In genomic region chr1:25568834-25569598, GRCh38 we compare ENCODE assay signal across 8 cellular contexts. TPM values are rescaled to one million over a fixed set of nuclear protein-coding genes. Genes with fewer than 3 reads are reported as not detected.
DNase-seq lines count a peak whose midpoint lies in the region; ATAC-seq and TF ChIP-seq lines count a peak whose summit lies in the region.

No MANE protein-coding gene starts in this region.

- H4K20me1 ChIP-seq in MM.1S (ENCODE audit: insufficient read depth, low read length) = no peaks in the 10 kb centered on the region; the same call in 1 of the 2 replicates

- H3K79me2 ChIP-seq in MM.1S (ENCODE audit: low read length) = peaks cover 12% of the 10 kb centered on the region

- peak overlapping the region; percentile 29 to 57 for H2BK12ac ChIP-seq in mesenchymal stem cell (ENCODE audit: low read length in 2 of 2)

- no peak overlapping the region for H2BK120ac ChIP-seq in mesenchymal stem cell (ENCODE audit: low read depth, low read length)

- H2BK15ac ChIP-seq in mesenchymal stem cell (ENCODE audit: low read depth, poor library complexity, severe bottlenecking) = peak overlapping the region; percentile 82

- H3K9ac ChIP-seq in mesenchymal stem cell (ENCODE audit: low read length) (peak overlapping the region; percentile 71), MM.1S (ENCODE audit: low read length) (no peak overlapping the region)

- H3F3A ChIP-seq in MM.1S (ENCODE audit: insufficient read depth, low read length) = peaks cover 5% of the 10 kb centered on the region; the same call in 1 of the 2 replicates

- peak overlapping the region; percentile 34 to 67 for H3K18ac ChIP-seq in mesenchymal stem cell (ENCODE audit: low read depth in 1 of 2, low read length in 2 of 2)

- H3K4me3 ChIP-seq in mesenchymal stem cell (ENCODE audit: insufficient read depth in 1 of 2, low read depth in 1 of 2, low read length in 2 of 2) = peak overlapping the region in 1 of 2 experiments; percentile 57
- H3K4me3 ChIP-seq in MM.1S (ENCODE audit: low read length) = no peak overlapping the region

- H3K23ac ChIP-seq in mesenchymal stem cell (ENCODE audit: low read length in 2 of 2) = no peak overlapping the region

- peak overlapping the region; percentile 94 for H2AK5ac ChIP-seq in mesenchymal stem cell (ENCODE audit: low read length, severe bottlenecking)

- ATAC-seq in GM19463 (IDR thresholded peaks at IDR 0.05; ENCODE audit: unreplicated experiment) = no peak

- H3K27ac ChIP-seq in angular gyrus (ENCODE audit: low read depth, low read length) (peak overlapping the region; percentile 97), mesenchymal stem cell (ENCODE audit: low read length, poor library complexity, severe bottlenecking) (peak overlapping the region; percentile 83), MM.1S (ENCODE audit: low read length) (no peak overlapping the region)

- H3K27me3 ChIP-seq in mesenchymal stem cell (ENCODE audit: control insufficient read depth in 1 of 2, insufficient read depth in 1 of 2, low read length in 2 of 2) (peaks cover 1 to 7% of the 10 kb centered on the region in 2 experiments), MM.1S (replicated peaks; ENCODE audit: insufficient read depth, low read length) (no peaks in the 10 kb centered on the region)

- H2AFZ ChIP-seq in mesenchymal stem cell (ENCODE audit: low read depth, low read length) = no peak overlapping the region
- H2AFZ ChIP-seq in MM.1S (ENCODE audit: low read length) = no peak overlapping the region

- DNase-seq in stimulated activated CD4-positive, alpha-beta T cell treated with anti-CD3 and anti-CD28 coated beads, Interleukin-1b, Interleukin-23, amount 100 ng/mL, for 48 hours = peak; percentile 31
- DNase-seq in stimulated activated CD4-positive, alpha-beta T cell treated with anti-CD3 and anti-CD28 coated beads, Interleukin-2, amount 100 ng/mL, for 48 hours = no peak
- DNase-seq in mesenchymal stem cell (peak; percentile 93), DMS114 treated with DMSO at 0.1 percent for 48 hours (lab: John Stamatoyannopoulos, UW; ENCODE audit: unreplicated experiment) (no peak), GM19240 (ENCODE audit: insufficient read length, low spot score) (no peak), MM.1S (no peak)

- no peak for TF ChIP-seq CTCF in MM.1S (IDR thresholded peaks at IDR 0.05; ENCODE audit: low read length)

- H3K9me3 ChIP-seq in mesenchymal stem cell (ENCODE audit: control insufficient read depth, low read length) = no peaks in the 10 kb centered on the region
- H3K9me3 ChIP-seq in MM.1S (replicated peaks; ENCODE audit: insufficient read depth, low read length) = no peaks in the 10 kb centered on the region

- no peak overlapping the region for H3K14ac ChIP-seq in mesenchymal stem cell (ENCODE audit: low read length in 2 of 2)

- H3K36me3 ChIP-seq in mesenchymal stem cell (ENCODE audit: control insufficient read depth in 1 of 2, insufficient read depth in 2 of 2, low read depth in 1 of 2, low read length in 2 of 2) (peaks cover 3 to 10% of the 10 kb centered on the region in 2 experiments), MM.1S (replicated peaks; ENCODE audit: insufficient read depth, low read length) (peaks cover 16% of the 10 kb centered on the region)

- peak overlapping the region; percentile 43 for H4K91ac ChIP-seq in mesenchymal stem cell (ENCODE audit: low read length)

- peak overlapping the region; percentile 38 for H3K4me2 ChIP-seq in mesenchymal stem cell (ENCODE audit: low read length, poor library complexity, severe bottlenecking)
- H3K4me2 ChIP-seq in MM.1S (ENCODE audit: low read depth, low read length) = no peak overlapping the region

- peaks cover 3% of the 10 kb centered on the region for H3K79me1 ChIP-seq in mesenchymal stem cell (replicated peaks; ENCODE audit: low read length, poor library complexity, severe bottlenecking)

- WGBS in mesenchymal stem cell = 48% methylated on average over 21 of the region's 21 CpGs

- no peak overlapping the region for H3K4ac ChIP-seq in mesenchymal stem cell (ENCODE audit: low read depth in 1 of 2, low read length in 2 of 2)

- no peaks in the 10 kb centered on the region for H3K9me2 ChIP-seq in MM.1S (replicated peaks; ENCODE audit: insufficient read depth, low read length)

- H3K4me1 ChIP-seq in mesenchymal stem cell (ENCODE audit: control insufficient read depth, insufficient read depth, low read depth, low read length) (peaks cover 57% of the 10 kb centered on the region), MM.1S (ENCODE audit: low read length) (peaks cover 7% of the 10 kb centered on the region)

- H4K8ac ChIP-seq in mesenchymal stem cell (ENCODE audit: low read length) = peak overlapping the region; percentile 27

- H2BK5ac ChIP-seq in mesenchymal stem cell (ENCODE audit: low read depth, low read length, poor library complexity, severe bottlenecking) = peak overlapping the region; percentile 74

RNA-seq across cellular contexts. Expression of gene LDLRAP1, which starts 25.6 kb away (rescaled TPM):
- polyA plus RNA-seq in mesenchymal stem cell (2013, experiment 1 of 2) = 11.6 TPM
- 12.2 TPM for polyA plus RNA-seq in mesenchymal stem cell (2013, experiment 2 of 2)

RNA-seq across cellular contexts. Expression of gene MAN1C1, which starts 47.6 kb away (rescaled TPM):
- 11.2 TPM for polyA plus RNA-seq in mesenchymal stem cell (2013, experiment 1 of 2)
- 11.4 TPM for polyA plus RNA-seq in mesenchymal stem cell (2013, experiment 2 of 2)

Comparison
In these comparisons a context has a peak if more than half of its experiments do, and no peak if none do; other contexts are left out.
1. DNase-seq: peak in stimulated activated CD4-positive, alpha-beta T cell treated with anti-CD3 and anti-CD28 coated beads, Interleukin-1b, Interleukin-23, amount 100 ng/mL, for 48 hours (single experiment) and mesenchymal stem cell (single experiment); none in stimulated activated CD4-positive, alpha-beta T cell treated with anti-CD3 and anti-CD28 coated beads, Interleukin-2, amount 100 ng/mL, for 48 hours (0 of 2), DMS114 treated with DMSO at 0.1 percent for 48 hours (single experiment), GM19240 (single experiment) and MM.1S (single experiment).